In the genomic region with DNA sequence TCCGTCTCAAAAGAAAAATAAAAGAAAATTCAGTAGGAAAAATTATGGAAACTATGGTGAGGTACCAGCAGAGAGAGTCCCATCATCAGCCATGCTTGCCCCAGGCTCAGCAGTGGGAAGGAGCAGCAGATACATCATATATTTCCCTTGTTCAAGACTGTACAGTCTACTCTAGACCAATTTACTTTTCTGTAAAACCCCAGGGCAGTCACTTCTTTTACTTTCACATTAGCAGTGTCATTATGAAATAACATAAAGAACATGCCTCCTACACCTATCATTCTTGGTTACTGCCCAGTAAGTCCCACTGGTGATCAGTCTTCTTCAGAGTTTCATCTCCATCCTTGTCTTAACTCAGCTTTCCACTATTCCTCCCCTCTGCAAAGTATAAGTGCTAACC, we compare ENCODE assay signal across 24 cellular contexts.
"Had no signal": no experiment of that assay in that cellular context is flagged by ENCODE, and none has a peak within 500 bp of the region (broad histone marks: within the 10 kb centered on the region; RNA-seq: fewer than 3 reads in every experiment).

No MANE protein-coding gene starts in this region.

- ATAC-seq: esophagus mucosa, heart left ventricle, left colon, right lobe of liver, WTC11 had no signal

- DNase-seq: activated CD4-positive, alpha-beta memory T cell treated with anti-CD3 and anti-CD28 coated beads, Interleukin-2, amount 10 ng/mL, durations not matched to agents 7 days and 5 days; activated CD4-positive, alpha-beta T cell treated with anti-CD3 and anti-CD28 coated beads for 1 hour; activated CD4-positive, alpha-beta T cell treated with anti-CD3 and anti-CD28 coated beads, Interleukin-2, amount 10 ng/mL, durations not matched to agents 7 days and 5 days; activated CD8-positive, alpha-beta memory T cell treated with anti-CD3 and anti-CD28 coated beads, Interleukin-2, amount 50 U/mL, for 48 hours; activated gamma-delta T cell; activated naive CD4-positive, alpha-beta T cell treated with anti-CD3 and anti-CD28 coated beads, Interleukin-2, amount 10 ng/mL, durations not matched to agents 7 days and 5 days; activated naive CD8-positive, alpha-beta T cell treated with anti-CD3 and anti-CD28 coated beads, Interleukin-2, amount 10 ng/mL, durations not matched to agents 7 days and 5 days; activated T-cell treated with anti-CD3 and anti-CD28 coated beads, Interleukin-2, amount 50 U/mL, for 24 hours; brain microvascular endothelial cell; cortex of kidney; endodermal cell; foreskin fibroblast; heart left ventricle; hypothalamus; immature natural killer cell; kidney; left colon; mammary epithelial cell; posterior cingulate gyrus; right lobe of liver; stimulated activated CD4-positive, alpha-beta T cell treated with anti-CD3 and anti-CD28 coated beads, Interleukin-2, amount 100 ng/mL, for 48 hours; trophoblast cell had no signal
